Comparison of ENCODE assay signal across 2 cellular contexts in the genomic region with DNA sequence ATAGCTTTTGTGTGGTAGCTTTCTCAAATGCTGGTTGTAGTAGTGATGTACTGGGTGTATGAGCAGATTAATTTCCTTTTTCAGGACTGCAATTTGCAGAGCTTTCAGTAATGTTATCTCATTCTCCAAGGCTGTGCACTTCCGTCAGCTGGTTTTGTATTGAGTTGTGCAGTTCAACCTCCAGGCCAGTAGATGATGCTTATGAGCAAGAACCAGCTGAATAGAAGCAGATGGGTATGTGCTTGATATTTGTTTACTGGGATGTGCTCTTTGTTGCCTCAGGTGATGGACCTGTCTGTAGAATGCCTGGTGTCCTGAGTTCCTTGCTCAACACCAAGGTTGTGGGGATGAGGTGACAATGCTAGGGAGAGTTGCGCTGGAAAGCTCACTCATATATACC.
TF ChIP-seq lines count a peak whose summit lies in the region.

No MANE protein-coding gene starts in this region.

TF ChIP-seq in HepG2, 621 proteins besides CTCF, POLR2A, EP300 and RAD21:
- TF ChIP-seq ZBTB7A (CRISPR knock-in tag; IDR thresholded peaks at IDR 0.05) (no peak), ZNF792 (CRISPR knock-in tag; IDR thresholded peaks at IDR 0.05) (no peak), ZFP37 (CRISPR knock-in tag; IDR thresholded peaks at IDR 0.05; ENCODE audit: borderline replicate concordance) (no peak), ZBTB33 (CRISPR knock-in tag; IDR thresholded peaks at IDR 0.05) (no peak), PHB2 (IDR thresholded peaks at IDR 0.05; ENCODE audit: partially characterized antibody) (no peak), SRY (CRISPR knock-in tag; IDR thresholded peaks at IDR 0.05) (no peak), ZNF468 (CRISPR knock-in tag; IDR thresholded peaks at IDR 0.05) (no peak)
- TF ChIP-seq, protein P1, sequence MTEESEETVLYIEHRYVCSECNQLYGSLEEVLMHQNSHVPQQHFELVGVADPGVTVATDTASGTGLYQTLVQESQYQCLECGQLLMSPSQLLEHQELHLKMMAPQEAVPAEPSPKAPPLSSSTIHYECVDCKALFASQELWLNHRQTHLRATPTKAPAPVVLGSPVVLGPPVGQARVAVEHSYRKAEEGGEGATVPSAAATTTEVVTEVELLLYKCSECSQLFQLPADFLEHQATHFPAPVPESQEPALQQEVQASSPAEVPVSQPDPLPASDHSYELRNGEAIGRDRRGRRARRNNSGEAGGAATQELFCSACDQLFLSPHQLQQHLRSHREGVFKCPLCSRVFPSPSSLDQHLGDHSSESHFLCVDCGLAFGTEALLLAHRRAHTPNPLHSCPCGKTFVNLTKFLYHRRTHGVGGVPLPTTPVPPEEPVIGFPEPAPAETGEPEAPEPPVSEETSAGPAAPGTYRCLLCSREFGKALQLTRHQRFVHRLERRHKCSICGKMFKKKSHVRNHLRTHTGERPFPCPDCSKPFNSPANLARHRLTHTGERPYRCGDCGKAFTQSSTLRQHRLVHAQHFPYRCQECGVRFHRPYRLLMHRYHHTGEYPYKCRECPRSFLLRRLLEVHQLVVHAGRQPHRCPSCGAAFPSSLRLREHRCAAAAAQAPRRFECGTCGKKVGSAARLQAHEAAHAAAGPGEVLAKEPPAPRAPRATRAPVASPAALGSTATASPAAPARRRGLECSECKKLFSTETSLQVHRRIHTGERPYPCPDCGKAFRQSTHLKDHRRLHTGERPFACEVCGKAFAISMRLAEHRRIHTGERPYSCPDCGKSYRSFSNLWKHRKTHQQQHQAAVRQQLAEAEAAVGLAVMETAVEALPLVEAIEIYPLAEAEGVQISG (CRISPR knock-in tag; IDR thresholded peaks at IDR 0.05) = peak; percentile 65; the same call in 1 of the 2 replicates

TF ChIP-seq in WTC11, 78 proteins besides CTCF, POLR2A, EP300 and RAD21:
- TF ChIP-seq, protein P2, sequence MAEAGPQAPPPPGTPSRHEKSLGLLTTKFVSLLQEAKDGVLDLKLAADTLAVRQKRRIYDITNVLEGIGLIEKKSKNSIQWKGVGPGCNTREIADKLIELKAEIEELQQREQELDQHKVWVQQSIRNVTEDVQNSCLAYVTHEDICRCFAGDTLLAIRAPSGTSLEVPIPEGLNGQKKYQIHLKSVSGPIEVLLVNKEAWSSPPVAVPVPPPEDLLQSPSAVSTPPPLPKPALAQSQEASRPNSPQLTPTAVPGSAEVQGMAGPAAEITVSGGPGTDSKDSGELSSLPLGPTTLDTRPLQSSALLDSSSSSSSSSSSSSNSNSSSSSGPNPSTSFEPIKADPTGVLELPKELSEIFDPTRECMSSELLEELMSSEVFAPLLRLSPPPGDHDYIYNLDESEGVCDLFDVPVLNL (CRISPR knock-in tag; IDR thresholded peaks at IDR 0.05; ENCODE audit: borderline replicate concordance, low read depth) = no peak
- TF ChIP-seq IRF2 (CRISPR knock-in tag; IDR thresholded peaks at IDR 0.05; ENCODE audit: borderline replicate concordance, low read depth) (no peak), ZNF263 (CRISPR knock-in tag; IDR thresholded peaks at IDR 0.05; ENCODE audit: low read depth) (no peak), ZNF512 (CRISPR knock-in tag; IDR thresholded peaks at IDR 0.05; ENCODE audit: borderline replicate concordance) (no peak), ETV6 (CRISPR knock-in tag; IDR thresholded peaks at IDR 0.05) (no peak)
- TF ChIP-seq, protein P3, sequence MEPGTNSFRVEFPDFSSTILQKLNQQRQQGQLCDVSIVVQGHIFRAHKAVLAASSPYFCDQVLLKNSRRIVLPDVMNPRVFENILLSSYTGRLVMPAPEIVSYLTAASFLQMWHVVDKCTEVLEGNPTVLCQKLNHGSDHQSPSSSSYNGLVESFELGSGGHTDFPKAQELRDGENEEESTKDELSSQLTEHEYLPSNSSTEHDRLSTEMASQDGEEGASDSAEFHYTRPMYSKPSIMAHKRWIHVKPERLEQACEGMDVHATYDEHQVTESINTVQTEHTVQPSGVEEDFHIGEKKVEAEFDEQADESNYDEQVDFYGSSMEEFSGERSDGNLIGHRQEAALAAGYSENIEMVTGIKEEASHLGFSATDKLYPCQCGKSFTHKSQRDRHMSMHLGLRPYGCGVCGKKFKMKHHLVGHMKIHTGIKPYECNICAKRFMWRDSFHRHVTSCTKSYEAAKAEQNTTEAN (CRISPR knock-in tag; IDR thresholded peaks at IDR 0.05) = no peak
TF ChIP-seq in WTC11: peak in this region for 0.
